17 cellular contexts compared by ENCODE assay signal in genomic region chr5:134741052-134741451, GRCh38. TPM values are rescaled to one million over a fixed set of nuclear protein-coding genes. Genes with fewer than 3 reads are reported as not detected.
DNase-seq lines count a peak whose midpoint lies in the region; ATAC-seq, FAIRE-seq and TF ChIP-seq lines count a peak whose summit lies in the region.
"Had no signal": no experiment of that assay in that cellular context is flagged by ENCODE, and none has a peak within 500 bp of the region (broad histone marks: within the 10 kb centered on the region; RNA-seq: fewer than 3 reads in every experiment).

No MANE protein-coding gene starts in this region.

- no peaks in the 10 kb centered on the region for H3K9me2 ChIP-seq in Loucy (replicated peaks; ENCODE audit: low read depth, low read length)

- TF ChIP-seq CTCF in DND-41 (IDR thresholded peaks at IDR 0.05; ENCODE audit: borderline replicate concordance, extremely low read depth, low read length, poor library complexity, severe bottlenecking): no peak
- TF ChIP-seq CTCF in Loucy (conservative IDR thresholded peaks at IDR 0.05; ENCODE audit: low read length): no peak
- no peak for TF ChIP-seq CTCF in chondrocyte (IDR thresholded peaks at IDR 0.05)
- no peak for TF ChIP-seq CTCF in neural crest cell (conservative IDR thresholded peaks at IDR 0.05)
- TF ChIP-seq CTCF in GM10266 (IDR thresholded peaks at IDR 0.05; ENCODE audit: control insufficient read depth, insufficient read depth, low read depth, missing control alignments): no peak

- no peaks in the 10 kb centered on the region for H3K9me3 Mint-ChIP-seq in chondrocyte (ENCODE audit: low read depth)
- no peaks in the 10 kb centered on the region for H3K9me3 Mint-ChIP-seq in neural crest cell
- H3K9me3 Mint-ChIP-seq: CD4-positive, alpha-beta memory T cell; IgD-negative memory B cell had no signal

- H3F3A ChIP-seq in Loucy (ENCODE audit: low read depth): no peaks in the 10 kb centered on the region

- H3K4me3 ChIP-seq in DND-41 (ENCODE audit: low read depth in 1 of 2, low read length in 2 of 2) (peak overlapping the region in 1 of 2 experiments; percentile 14; a peak in 1 of 4 replicates), Loucy (ENCODE audit: low read length, poor library complexity, severe bottlenecking) (peak overlapping the region; percentile 32)
- H3K4me3 ChIP-seq: GM23248 had no signal

- H3K79me2 ChIP-seq in DND-41 (ENCODE audit: insufficient read depth, low read length) (peaks cover 58% of the 10 kb centered on the region), Loucy (ENCODE audit: insufficient read depth, low read length) (peaks cover 30% of the 10 kb centered on the region)

- DNase-seq in DND-41 (no peak), chondrocyte (ENCODE audit: low spot score) (peak; percentile 53), neural crest cell (ENCODE audit: low read depth, low spot score) (no peak), GM19240 (ENCODE audit: insufficient read length, low spot score) (no peak), GM10266 (ENCODE audit: extremely low spot score) (no peak), NCI-H510A (lab: John Stamatoyannopoulos, UW) (no peak), RCC 7860 (ENCODE audit: low spot score) (no peak)
- DNase-seq: C1 segment of cervical spinal cord; CD4-positive, alpha-beta memory T cell; DMS79 treated with DMSO at 0.1 percent for 48 hours; GF-D8; GM23248; H7 had no signal

- H3K27ac Mint-ChIP-seq in chondrocyte (ENCODE audit: unreplicated experiment) (no peak overlapping the region), neural crest cell (ENCODE audit: unreplicated experiment) (no peak overlapping the region)
- H3K27ac Mint-ChIP-seq: B cell, IgD-negative memory B cell had no signal

- H3K4me3 Mint-ChIP-seq in chondrocyte (ENCODE audit: unreplicated experiment) (no peak overlapping the region), neural crest cell (peak overlapping the region; percentile 61)
- H3K4me3 Mint-ChIP-seq: B cell had no signal

- H3K36me3 Mint-ChIP-seq in chondrocyte (ENCODE audit: low read depth) (no peaks in the 10 kb centered on the region), neural crest cell (ENCODE audit: low read depth) (no peaks in the 10 kb centered on the region)

- H3K27me3 ChIP-seq in DND-41 (ENCODE audit: insufficient read depth, low read length, poor library complexity) (no peaks in the 10 kb centered on the region), Loucy (ENCODE audit: insufficient read depth, low read length, poor library complexity, severe bottlenecking) (no peaks in the 10 kb centered on the region)

- H3K4me1 Mint-ChIP-seq in chondrocyte (ENCODE audit: low read depth): peaks cover 19% of the 10 kb centered on the region
- peaks cover 13% of the 10 kb centered on the region for H3K4me1 Mint-ChIP-seq in neural crest cell

- H3K9ac ChIP-seq in DND-41 (ENCODE audit: low read depth, low read length): no peak overlapping the region
- H3K9ac ChIP-seq in Loucy (ENCODE audit: low read depth, low read length, poor library complexity, severe bottlenecking): peak overlapping the region; percentile 74

- no peak for FAIRE-seq in RCC 7860 (lab: Jason Lieb, UNC)
- FAIRE-seq: A204.1 had no signal

- H3K4me2 ChIP-seq in DND-41 (ENCODE audit: insufficient read depth, low read length) (peak overlapping the region; percentile 47; the same call in 1 of the 2 replicates), Loucy (ENCODE audit: low read depth, low read length, poor library complexity, severe bottlenecking) (peak overlapping the region; percentile 75)

- H2AFZ ChIP-seq in DND-41 (ENCODE audit: low read depth, low read length): no peak overlapping the region
- H2AFZ ChIP-seq in Loucy (ENCODE audit: low read length): no peak overlapping the region
- H2AFZ ChIP-seq: GM23248 had no signal

- H4K20me1 ChIP-seq in DND-41 (ENCODE audit: insufficient read depth, low read length) (peaks cover 11% of the 10 kb centered on the region; the same call in 1 of the 2 replicates), Loucy (ENCODE audit: insufficient read depth, low read length, poor library complexity, severe bottlenecking) (peaks cover 17% of the 10 kb centered on the region)

- no peak overlapping the region for H3K27ac ChIP-seq in DND-41 (ENCODE audit: low read length)
- H3K27ac ChIP-seq: GM23248 had no signal

- ATAC-seq in DND-41 (ENCODE audit: insufficient read depth, low read depth): no peak

- peaks cover 39% of the 10 kb centered on the region for H3K36me3 ChIP-seq in DND-41 (ENCODE audit: insufficient read depth, low read length)
- no peaks in the 10 kb centered on the region for H3K36me3 ChIP-seq in Loucy (ENCODE audit: insufficient read depth, low read length)

- H3K4me1 ChIP-seq in DND-41 (ENCODE audit: insufficient read depth, low read length) (peaks cover 41% of the 10 kb centered on the region), Loucy (ENCODE audit: insufficient read depth, low read length, poor library complexity, severe bottlenecking) (peaks cover 8% of the 10 kb centered on the region)

- H3K9me3 ChIP-seq in DND-41 (ENCODE audit: insufficient read depth, low read length, severe bottlenecking) (no peaks in the 10 kb centered on the region), Loucy (ENCODE audit: insufficient read depth, low read depth, low read length) (no peaks in the 10 kb centered on the region)

- H3K27me3 Mint-ChIP-seq in chondrocyte (ENCODE audit: low read depth): no peaks in the 10 kb centered on the region
- H3K27me3 Mint-ChIP-seq in neural crest cell (ENCODE audit: low read depth): no peaks in the 10 kb centered on the region
- H3K27me3 Mint-ChIP-seq: B cell; CD4-positive, alpha-beta memory T cell; IgD-negative memory B cell had no signal

RNA-seq across cellular contexts. Expression of gene CAMLG, which starts 2.7 kb away (rescaled TPM):
- 36.1 to 41.6 TPM (median 39.0 TPM) in 3 replicates for total RNA-seq in chondrocyte
- total RNA-seq in neural crest cell: 43.4 and 43.8 TPM in 2 replicates

RNA-seq across cellular contexts. Expression of gene DDX46, which starts 17.5 kb away (rescaled TPM):
- total RNA-seq in chondrocyte (32.0 to 55.8 TPM (median 37.8 TPM) in 3 replicates), neural crest cell (74.7 and 78.5 TPM in 2 replicates)
